ENCODE assay signal across 8 cellular contexts in the genomic region with DNA sequence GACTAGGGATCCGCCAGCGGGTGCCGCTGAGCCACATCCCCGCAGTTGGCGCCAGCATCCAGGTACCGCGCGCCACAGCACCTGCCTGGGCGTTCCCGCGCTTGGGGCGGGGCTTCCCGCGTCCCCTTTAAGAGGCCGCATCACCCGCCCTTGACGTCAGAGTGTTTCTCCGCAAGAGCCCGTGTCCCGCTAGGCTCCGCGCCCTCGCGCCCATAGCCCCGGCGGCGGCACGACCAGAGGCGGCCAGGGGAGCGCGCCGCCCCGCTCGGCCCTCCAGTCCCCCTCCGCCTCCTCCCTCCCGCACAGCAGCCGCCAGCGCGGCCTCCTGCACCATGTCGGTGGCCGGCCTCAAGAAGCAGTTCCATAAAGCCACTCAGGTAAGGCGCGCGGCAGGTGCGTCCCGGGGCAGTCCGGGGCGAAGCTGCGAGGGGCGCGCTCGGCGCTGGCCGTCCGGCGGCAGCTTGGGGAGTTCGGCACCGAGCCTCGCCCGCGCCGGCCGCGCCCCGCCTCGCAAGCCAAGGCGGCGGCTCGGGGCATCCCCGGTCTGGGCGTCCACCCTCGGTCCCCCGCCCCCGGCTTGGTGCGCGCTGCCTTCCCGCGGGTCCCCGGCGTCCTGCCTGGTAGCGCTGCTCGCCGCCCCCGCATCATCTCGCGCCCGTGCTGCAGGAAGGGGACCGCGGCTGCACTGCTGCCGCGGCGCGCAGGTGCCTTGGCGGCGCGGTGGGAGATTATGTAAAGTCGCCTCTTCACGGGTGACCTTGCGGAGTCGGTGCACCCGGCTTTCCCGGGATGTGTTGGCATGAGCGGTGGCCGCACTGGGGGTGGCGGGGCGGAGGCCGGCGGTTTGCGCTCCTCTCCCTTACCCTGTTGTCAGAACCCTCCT. TPM values are rescaled to one million over a fixed set of nuclear protein-coding genes. Genes with fewer than 3 reads are reported as not detected.
A peak's percentile ranks its signal among the peaks of the same experiment; 100 is the strongest.
DNase-seq lines count a peak whose midpoint lies in the region; TF ChIP-seq lines count a peak whose summit lies in the region.

SH3GL2 (plus strand) TSS at position 156 of the 883 bp plus-strand sequence.

- H3K27me3 ChIP-seq in HL-60 (ENCODE audit: insufficient read depth, poor library complexity, severe bottlenecking) (peaks cover 2% of the 10 kb centered on the region), SJSA1 (replicated peaks) (peaks cover 30% of the 10 kb centered on the region), esophagus (ENCODE audit: control insufficient read depth in 1 of 2, insufficient read depth in 2 of 2, low read length in 2 of 2) (peaks cover 0 to 13% of the 10 kb centered on the region in 2 donors), mucosa of rectum (ENCODE audit: control insufficient read depth in 2 of 2, insufficient read depth in 2 of 2, low read length in 2 of 2) (peaks cover 14 to 15% of the 10 kb centered on the region in 2 donors), uterus (peaks cover 0 to 9% of the 10 kb centered on the region in 2 donors)

- H3K4me3 ChIP-seq in HL-60 (replicated peaks; ENCODE audit: insufficient read depth, low read length), result peak within 1 kb of the TSS; percentile 29
- H3K4me3 ChIP-seq in SJSA1, result peak within 1 kb of the TSS; percentile 35
- peak within 1 kb of the TSS; percentile 37 to 40 for H3K4me3 ChIP-seq in esophagus (ENCODE audit: low read depth in 1 of 2, low read length in 2 of 2)
- peak within 1 kb of the TSS; percentile 19 to 44 for H3K4me3 ChIP-seq in mucosa of rectum (ENCODE audit: low read length in 2 of 2)
- peak within 1 kb of the TSS; percentile 8 to 42 for H3K4me3 ChIP-seq in uterus

- H3K4me1 ChIP-seq in SJSA1 (replicated peaks), result peaks cover 7% of the 10 kb centered on the region
- peaks cover 5% of the 10 kb centered on the region in 2 donors for H3K4me1 ChIP-seq in esophagus (ENCODE audit: control insufficient read depth in 2 of 2, insufficient read depth in 2 of 2, low read length in 1 of 2)
- H3K4me1 ChIP-seq in mucosa of rectum (ENCODE audit: control insufficient read depth in 2 of 2, insufficient read depth in 2 of 2, low read length in 2 of 2), result peaks cover 0 to 6% of the 10 kb centered on the region in 2 donors
- no peaks in the 10 kb centered on the region for H3K4me1 ChIP-seq in uterus

- H3K36me3 ChIP-seq in SJSA1, result no peaks in the 10 kb centered on the region
- H3K36me3 ChIP-seq in esophagus (ENCODE audit: control insufficient read depth in 2 of 2, insufficient read depth in 2 of 2, low read length in 1 of 2), result no peaks in the 10 kb centered on the region
- H3K36me3 ChIP-seq in mucosa of rectum (ENCODE audit: control insufficient read depth in 2 of 2, insufficient read depth in 2 of 2, low read length in 2 of 2), result no peaks in the 10 kb centered on the region
- H3K36me3 ChIP-seq in uterus, result no peaks in the 10 kb centered on the region

- TF ChIP-seq CTCF in HL-60 (IDR thresholded peaks at IDR 0.05; ENCODE audit: insufficient read depth, low read length) (no peak), uterus (IDR thresholded peaks at IDR 0.05) (no peak)

- H3K9me3 ChIP-seq in SJSA1 (replicated peaks) (no peaks in the 10 kb centered on the region), esophagus (ENCODE audit: control insufficient read depth in 2 of 2, insufficient read depth in 1 of 2, low read depth in 1 of 2, low read length in 1 of 2) (peaks cover 0 to 3% of the 10 kb centered on the region in 2 donors), mucosa of rectum (ENCODE audit: control insufficient read depth in 2 of 2, low read length in 2 of 2) (no peaks in the 10 kb centered on the region), uterus (no peaks in the 10 kb centered on the region)

- no peak within 1 kb of the TSS for H3K9ac ChIP-seq in mucosa of rectum (ENCODE audit: low read depth in 1 of 2, low read length in 2 of 2)

- 1 to 2% methylated on average over 97 to 109 of the region's 109 CpGs for WGBS in esophagus, 2 donors

- DNase-seq in activated T-cell treated with anti-CD3 and anti-CD28 coated beads for 48 hours (ENCODE audit: low read depth) (peak; percentile 9), HL-60 (ENCODE audit: low read depth in 1 of 2, low spot score in 1 of 2) (peak; percentile 0 to 1), SJSA1 (ENCODE audit: low read depth in 1 of 2, low spot score in 2 of 2) (no peak), uterus (peak; percentile 18 to 44), superior temporal gyrus (ENCODE audit: extremely low spot score) (no peak)
- no peak for DNase-seq in activated T-cell treated with anti-CD3 and anti-CD28 coated beads, Interleukin-2, amount 50 U/mL, for 1 hour

- H3K27ac ChIP-seq in HL-60 (replicated peaks), result no peak within 1 kb of the TSS
- no peak within 1 kb of the TSS for H3K27ac ChIP-seq in SJSA1
- no peak within 1 kb of the TSS for H3K27ac ChIP-seq in esophagus (ENCODE audit: low read depth in 2 of 2, low read length in 1 of 2)
- H3K27ac ChIP-seq in mucosa of rectum (ENCODE audit: low read depth in 2 of 2, low read length in 2 of 2), result no peak within 1 kb of the TSS
- no peak within 1 kb of the TSS for H3K27ac ChIP-seq in uterus

- intact Hi-C loops in uterus (cut with DNase I; ENCODE audit: low total_unique reads), result no loop called here

- no peak for TF ChIP-seq POLR2A in uterus (IDR thresholded peaks at IDR 0.05)

RNA-seq across cellular contexts. Expression of gene SH3GL2, which starts in this region (rescaled TPM):
- 0.37 TPM in 1 of 2 replicates, not detected in the other for total RNA-seq in SJSA1 (2014; rRNA removed; shearing (Covaris generic))
- polyA plus RNA-seq in esophagus, result under 1 TPM; 0.04 to 0.11 TPM
- total RNA-seq in uterus, result 1 to 10 TPM in 3 of 4 donors, not detected in 1; 2.4 to 7.0 (median 2.4) TPM

Comparison
In these comparisons a context has a peak if more than half of its experiments do, and no peak if none do; other contexts are left out.
1. DNase-seq: peak in activated T-cell treated with anti-CD3 and anti-CD28 coated beads for 48 hours (single experiment), HL-60 (2 of 2) and uterus (2 of 2); none in activated T-cell treated with anti-CD3 and anti-CD28 coated beads, Interleukin-2, amount 50 U/mL, for 1 hour (single experiment), SJSA1 (0 of 2) and superior temporal gyrus (single experiment).
2. Peak in every context shown above with its lines, with median percentiles within 50 percentile points of each other: H3K4me3 ChIP-seq.